Comparison of ENCODE assay signal across 24 cellular contexts in genomic region chrX:30793767-30794103, GRCh38.
"Had no signal": no experiment of that assay in that cellular context is flagged by ENCODE, and none has a peak within 500 bp of the region (broad histone marks: within the 10 kb centered on the region; RNA-seq: fewer than 3 reads in every experiment).

No MANE protein-coding gene starts in this region.

- H3K27ac Mint-ChIP-seq: mesothelial cell of epicardium; naive thymus-derived CD4-positive, alpha-beta T cell; natural killer cell treated with Interleukin-12 subunit alpha and Interleukin-12 subunit beta and Interleukin-15 and Interleukin-18, amount 100 ng/mL, for 72 hours; progenitor cell of endocrine pancreas; stimulated activated effector memory CD8-positive, alpha-beta T cell treated with anti-CD3 and anti-CD28 coated beads, Interleukin-12 subunit alpha, Interleukin-12 subunit beta, amount 100 ng/mL, for 72 hours; stimulated activated naive CD8-positive, alpha-beta T cell treated with anti-CD3 and anti-CD28 coated beads, Interleukin-15, Interleukin-2, amounts not matched to agents 100 ng/mL and 50 ng/mL, for 24 hours had no signal

- H3K27ac ChIP-seq: heart right ventricle, hepatocyte, left ventricle myocardium inferior, parathyroid adenoma, right atrium auricular region, right lobe of liver, skin epidermis, thyroid gland, transverse colon, upper lobe of right lung, uterus had no signal

- H3K27me3 ChIP-seq: heart right ventricle, hepatocyte, right atrium auricular region, right lobe of liver, thyroid gland, transverse colon, upper lobe of right lung, uterus had no signal

- H2AFZ ChIP-seq: hepatocyte, parathyroid adenoma had no signal

- H3K4me2 ChIP-seq: hepatocyte had no signal

- H3K4me3 Mint-ChIP-seq: mesothelial cell of epicardium; naive thymus-derived CD4-positive, alpha-beta T cell; natural killer cell treated with Interleukin-12 subunit alpha and Interleukin-12 subunit beta and Interleukin-15 and Interleukin-18, amount 100 ng/mL, for 72 hours; stimulated activated effector memory CD8-positive, alpha-beta T cell treated with anti-CD3 and anti-CD28 coated beads, Interleukin-12 subunit alpha, Interleukin-12 subunit beta, amount 100 ng/mL, for 72 hours; stimulated activated naive CD8-positive, alpha-beta T cell treated with anti-CD3 and anti-CD28 coated beads, Interleukin-15, Interleukin-2, amounts not matched to agents 100 ng/mL and 50 ng/mL, for 24 hours had no signal

- H3K36me3 Mint-ChIP-seq: mesothelial cell of epicardium; naive thymus-derived CD4-positive, alpha-beta T cell; natural killer cell treated with Interleukin-12 subunit alpha and Interleukin-12 subunit beta and Interleukin-15 and Interleukin-18, amount 100 ng/mL, for 72 hours; stimulated activated effector memory CD8-positive, alpha-beta T cell treated with anti-CD3 and anti-CD28 coated beads, Interleukin-12 subunit alpha, Interleukin-12 subunit beta, amount 100 ng/mL, for 72 hours had no signal

- H3K4me1 ChIP-seq: heart right ventricle, left ventricle myocardium inferior, parathyroid adenoma, right atrium auricular region, right lobe of liver, thyroid gland, transverse colon, upper lobe of right lung, uterus had no signal

- H3K27me3 Mint-ChIP-seq: naive thymus-derived CD4-positive, alpha-beta T cell; natural killer cell treated with Interleukin-12 subunit alpha and Interleukin-12 subunit beta and Interleukin-15 and Interleukin-18, amount 100 ng/mL, for 72 hours; progenitor cell of endocrine pancreas; stimulated activated naive CD8-positive, alpha-beta T cell treated with anti-CD3 and anti-CD28 coated beads, Interleukin-15, Interleukin-2, amounts not matched to agents 100 ng/mL and 50 ng/mL, for 24 hours had no signal

- DNase-seq: heart right ventricle; islet precursor cell; left ventricle myocardium inferior; mesendoderm; naive thymus-derived CD4-positive, alpha-beta T cell; nucleus accumbens; right lobe of liver; stimulated activated CD4-positive, alpha-beta T cell treated with anti-CD3 and anti-CD28 coated beads, Interleukin-4, amount 100 ng/mL, for 24 hours; stimulated activated naive CD4-positive, alpha-beta T cell; substantia nigra; thyroid gland; transverse colon; upper lobe of right lung; uterus had no signal

- ATAC-seq: heart right ventricle; naive thymus-derived CD4-positive, alpha-beta T cell; natural killer cell treated with Interleukin-12 subunit alpha and Interleukin-12 subunit beta and Interleukin-15 and Interleukin-18, amount 100 ng/mL, for 72 hours; right lobe of liver; stimulated activated effector memory CD8-positive, alpha-beta T cell treated with anti-CD3 and anti-CD28 coated beads, Interleukin-12 subunit alpha, Interleukin-12 subunit beta, amount 100 ng/mL, for 72 hours; upper lobe of right lung had no signal

- H3K9ac ChIP-seq: parathyroid adenoma had no signal

- H3K4me3 ChIP-seq: heart right ventricle, hepatocyte, left ventricle myocardium inferior, lung, right atrium auricular region, right lobe of liver, skin epidermis, thyroid gland, transverse colon, upper lobe of right lung, uterus had no signal

- H3K4me1 Mint-ChIP-seq: mesothelial cell of epicardium; naive thymus-derived CD4-positive, alpha-beta T cell; stimulated activated effector memory CD8-positive, alpha-beta T cell treated with anti-CD3 and anti-CD28 coated beads, Interleukin-12 subunit alpha, Interleukin-12 subunit beta, amount 100 ng/mL, for 72 hours had no signal

- H3K9me3 ChIP-seq: heart right ventricle, left ventricle myocardium inferior, right atrium auricular region, right lobe of liver, thyroid gland, transverse colon, upper lobe of right lung, uterus had no signal

- H3K36me3 ChIP-seq: heart right ventricle, left ventricle myocardium inferior, right atrium auricular region, right lobe of liver, thyroid gland, transverse colon, upper lobe of right lung, uterus had no signal

- H3K9me3 Mint-ChIP-seq: stimulated activated naive CD8-positive, alpha-beta T cell treated with anti-CD3 and anti-CD28 coated beads, Interleukin-15, Interleukin-2, amounts not matched to agents 100 ng/mL and 50 ng/mL, for 24 hours had no signal
